8 cellular contexts compared by ENCODE assay signal in the genomic region with DNA sequence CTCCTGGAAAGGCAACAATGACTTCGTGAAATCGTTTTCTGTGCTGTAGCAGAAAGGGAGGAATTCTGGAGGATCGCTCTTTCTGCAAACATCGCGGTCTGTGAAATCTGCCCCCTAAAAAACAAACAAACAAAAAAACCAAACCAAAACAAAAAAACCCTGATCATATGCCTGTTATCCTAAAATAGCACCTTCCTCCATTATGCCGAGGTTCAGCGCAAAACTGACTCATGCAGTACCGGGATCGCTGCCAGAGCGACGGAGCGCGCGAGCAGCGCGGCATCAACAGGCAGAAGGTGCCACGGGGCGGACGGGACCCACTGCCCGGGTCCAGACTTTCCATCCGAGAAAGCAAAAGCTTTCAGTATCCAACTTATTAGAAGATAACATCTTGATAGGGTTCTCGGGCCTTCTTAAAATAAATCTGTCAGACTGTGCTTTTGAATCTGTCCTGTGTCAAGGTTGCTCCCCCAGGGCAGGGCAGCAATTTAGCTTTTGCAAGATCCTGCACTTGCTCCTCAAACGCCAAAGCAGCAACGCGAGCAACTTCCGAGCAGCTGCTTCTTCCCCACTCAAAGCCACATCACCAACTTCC.
A peak's percentile ranks its signal among the peaks of the same experiment; 100 is the strongest.
DNase-seq lines count a peak whose midpoint lies in the region; ATAC-seq and TF ChIP-seq lines count a peak whose summit lies in the region.

No MANE protein-coding gene starts in this region.

- H3K27me3 ChIP-seq in PC-9 (ENCODE audit: insufficient read depth, low read depth) (no peaks in the 10 kb centered on the region), mucosa of stomach (ENCODE audit: control insufficient read depth, insufficient read depth, low read length) (no peaks in the 10 kb centered on the region), aorta (ENCODE audit: control insufficient read depth in 1 of 2, insufficient read depth in 2 of 2, low read length in 1 of 2) (no peaks in the 10 kb centered on the region)

- no peaks in the 10 kb centered on the region for H3F3A ChIP-seq in PC-9 (ENCODE audit: insufficient read depth, low read depth)

- H3K4me1 ChIP-seq in PC-9 (replicated peaks; ENCODE audit: insufficient read depth) (peaks cover 4% of the 10 kb centered on the region; the same call in 1 of the 2 replicates), mucosa of stomach (ENCODE audit: control insufficient read depth, insufficient read depth, low read length) (peaks cover 4% of the 10 kb centered on the region), aorta (ENCODE audit: control insufficient read depth in 1 of 2, insufficient read depth in 2 of 2, low read length in 2 of 2) (no peaks in the 10 kb centered on the region)

- H3K36me3 ChIP-seq in PC-9 (ENCODE audit: low read depth) (no peaks in the 10 kb centered on the region), mucosa of stomach (ENCODE audit: control insufficient read depth, insufficient read depth, low read length) (no peaks in the 10 kb centered on the region), aorta (ENCODE audit: control insufficient read depth in 1 of 2, insufficient read depth in 2 of 2, low read length in 1 of 2) (no peaks in the 10 kb centered on the region)

- H3K9me2 ChIP-seq in PC-9 (ENCODE audit: insufficient read depth) = no peaks in the 10 kb centered on the region

- H3K4me2 ChIP-seq in PC-9 = peak overlapping the region; percentile 55

- no peaks in the 10 kb centered on the region for H3K9me3 ChIP-seq in PC-9 (ENCODE audit: insufficient read depth, low read depth)
- H3K9me3 ChIP-seq in mucosa of stomach (ENCODE audit: control insufficient read depth, low read length) = no peaks in the 10 kb centered on the region
- no peaks in the 10 kb centered on the region for H3K9me3 ChIP-seq in aorta (ENCODE audit: control insufficient read depth, low read length)

- H3K4me1 Mint-ChIP-seq in activated T-cell treated with anti-CD3 and anti-CD28 coated beads, Interleukin-2, amount 50 U/mL, for 24 hours (ENCODE audit: low read depth) = peaks cover 8% of the 10 kb centered on the region

- TF ChIP-seq CTCF in PC-9 (conservative IDR thresholded peaks at IDR 0.05) = no peak

- H3K9ac ChIP-seq in mucosa of stomach (ENCODE audit: low read length) = peak overlapping the region; percentile 48

- peaks cover 39% of the 10 kb centered on the region for H3K27me3 Mint-ChIP-seq in activated T-cell treated with anti-CD3 and anti-CD28 coated beads, Interleukin-2, amount 50 U/mL, for 24 hours

- 6 to 13% methylated on average over 26 of the region's 26 CpGs for WGBS in aorta, 2 donors

- H3K27ac ChIP-seq in PC-9 (no peak overlapping the region), aorta (ENCODE audit: low read depth in 1 of 2, low read length in 2 of 2) (peak overlapping the region in 1 of 2 donors; percentile 19)

- ATAC-seq in aorta (ENCODE audit: low FRiP score) (peak; percentile 65), GM19023 (IDR thresholded peaks at IDR 0.05; ENCODE audit: unreplicated experiment) (no peak)

- no TSS peak for BruUV-seq in PC-9 (replicated peaks; lab: Mats Ljungman, UMichigan)

- peak overlapping the region; percentile 55 for H2AFZ ChIP-seq in PC-9

- no peaks in the 10 kb centered on the region for H3K79me2 ChIP-seq in PC-9 (ENCODE audit: low read depth)

- H3K4me3 Mint-ChIP-seq in activated T-cell treated with anti-CD3 and anti-CD28 coated beads, Interleukin-2, amount 50 U/mL, for 24 hours = peak overlapping the region; percentile 31

- POLR2A ChIA-PET in PC-9 (lab: Charles Lee; ENCODE audit: unreplicated experiment) = no interaction called here

- H3K27ac Mint-ChIP-seq in activated T-cell treated with anti-CD3 and anti-CD28 coated beads, Interleukin-2, amount 50 U/mL, for 24 hours = no peak overlapping the region

- no peaks in the 10 kb centered on the region for H4K20me1 ChIP-seq in PC-9 (ENCODE audit: insufficient read depth)

- peak overlapping the region; percentile 49; the same call in 1 of the 2 replicates for H3K4me3 ChIP-seq in PC-9
- H3K4me3 ChIP-seq in mucosa of stomach (ENCODE audit: low read length) = peak overlapping the region; percentile 60
- H3K4me3 ChIP-seq in aorta (ENCODE audit: low read length in 2 of 2) = peak overlapping the region; percentile 87 to 92

- intact Hi-C loops in PC-9 (cut with micrococcal nuclease; ENCODE audit: unreplicated experiment) = loop anchor here (1.0 kb wide), 1 partner anchor 26 kb away; no protein-coding TSS in a partner anchor
- intact Hi-C loops in aorta (cut with DNase I) = no loop called here

- CTCF ChIA-PET in PC-9 (lab: Charles Lee) = no interaction called here

- no peak for DNase-seq in activated T-cell treated with anti-CD3 and anti-CD28 coated beads, Interleukin-2, amount 50 U/mL, for 24 hours
- DNase-seq in activated T-cell treated with anti-CD3 and anti-CD28 coated beads for 4 hours = no peak
- DNase-seq in PC-9 = peak in 1 of 2 experiments; percentile 49
- peak; percentile 56 for DNase-seq in dermis blood vessel endothelial cell
- peak; percentile 73 to 92 for DNase-seq in aorta
- DNase-seq in T-helper 9 cell = no peak

- H3K9me3 Mint-ChIP-seq in activated T-cell treated with anti-CD3 and anti-CD28 coated beads, Interleukin-2, amount 50 U/mL, for 24 hours = no peaks in the 10 kb centered on the region

- H3K36me3 Mint-ChIP-seq in activated T-cell treated with anti-CD3 and anti-CD28 coated beads, Interleukin-2, amount 50 U/mL, for 24 hours (ENCODE audit: low read depth) = no peaks in the 10 kb centered on the region

Comparison
In these comparisons a context has a peak if more than half of its experiments do, and no peak if none do; other contexts are left out.
1. DNase-seq: peak in dermis blood vessel endothelial cell (single experiment) and aorta (2 of 2); none in activated T-cell treated with anti-CD3 and anti-CD28 coated beads, Interleukin-2, amount 50 U/mL, for 24 hours (single experiment), activated T-cell treated with anti-CD3 and anti-CD28 coated beads for 4 hours (single experiment) and T-helper 9 cell (single experiment).
2. Peak in every context shown above with its lines, with median percentiles within 50 percentile points of each other: H3K4me3 ChIP-seq.